Comparison of ENCODE assay signal across 7 cellular contexts in the genomic region with DNA sequence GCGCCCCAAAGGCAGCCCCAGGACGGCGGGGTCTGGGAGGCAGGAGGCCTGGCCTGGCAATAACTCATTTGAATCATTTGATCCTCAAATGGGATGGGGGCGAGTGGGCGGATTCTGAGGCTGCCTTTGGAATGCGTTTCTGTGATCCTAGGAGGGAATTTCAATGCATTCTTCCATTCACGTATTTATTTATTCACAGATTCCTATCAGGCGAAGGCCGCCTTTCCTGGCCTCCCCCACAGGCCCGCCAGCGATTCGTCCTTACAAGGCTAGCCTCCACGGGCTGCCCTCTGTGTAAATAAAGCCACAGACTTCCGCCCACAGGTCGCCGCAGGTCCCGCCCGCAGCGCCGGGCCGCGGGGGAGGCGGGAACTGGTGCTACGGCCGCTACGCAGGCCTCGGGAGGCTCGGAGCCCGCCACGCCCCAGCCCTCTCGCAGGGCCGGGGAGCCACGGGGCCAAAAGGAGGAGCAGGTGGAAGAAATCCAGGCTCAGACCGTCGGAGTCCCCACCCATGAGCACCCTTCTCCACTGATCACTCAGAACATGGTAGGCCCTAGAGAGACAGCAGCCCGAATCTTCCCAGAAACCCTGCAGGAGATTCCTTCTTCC.
DNase-seq lines count a peak whose midpoint lies in the region; ATAC-seq and TF ChIP-seq lines count a peak whose summit lies in the region.

No MANE protein-coding gene starts in this region.

- H3K4me3 ChIP-seq in foreskin fibroblast (ENCODE audit: low read depth in 1 of 2, low read length in 2 of 2) = peak overlapping the region; percentile 53 to 64
- no peak overlapping the region for H3K4me3 ChIP-seq in neuron (ENCODE audit: low read length)
- H3K4me3 ChIP-seq in tibial artery = peak overlapping the region; percentile 62 to 69

- intact Hi-C loops in tibial artery (cut with DNase I; ENCODE audit: low total_unique reads) = loop anchor here (5.0 kb wide), 1 partner anchor 77 kb away; no protein-coding TSS in a partner anchor

- no peaks in the 10 kb centered on the region for H3K27me3 ChIP-seq in neuron (ENCODE audit: insufficient read depth, low read length)
- no peaks in the 10 kb centered on the region for H3K27me3 ChIP-seq in tibial artery

- H3K4me1 ChIP-seq in neuron (ENCODE audit: insufficient read depth, low read length) (peaks cover 4% of the 10 kb centered on the region), tibial artery (peaks cover 0 to 35% (median 12%) of the 10 kb centered on the region in 4 donors)

- H3K36me3 ChIP-seq in neuron (ENCODE audit: insufficient read depth, low read length) (no peaks in the 10 kb centered on the region), tibial artery (no peaks in the 10 kb centered on the region)

- DNase-seq in NOMO-1 treated with dmso at 0.1 percent for 144 hours (lab: John Stamatoyannopoulos, UW; ENCODE audit: unreplicated experiment) (peak; percentile 69), foreskin fibroblast (peak; percentile 85 to 89), tibial artery (peak; percentile 86 to 96)
- DNase-seq in activated effector memory CD4-positive, alpha-beta T cell treated with anti-CD3 and anti-CD28 coated beads, Interleukin-2, amount 50 U/mL, for 16 hours = peak; percentile 84

- no peak for TF ChIP-seq CTCF in foreskin fibroblast (IDR thresholded peaks at IDR 0.05; ENCODE audit: low read depth, low read length)
- no peak for TF ChIP-seq CTCF in tibial artery (IDR thresholded peaks at IDR 0.05)

- H3K27ac ChIP-seq in tibial artery = peak overlapping the region; percentile 84 to 86

- peak; percentile 49 for ATAC-seq in GM18520 (IDR thresholded peaks at IDR 0.05; ENCODE audit: unreplicated experiment)
- ATAC-seq in HG02884 (IDR thresholded peaks at IDR 0.05; ENCODE audit: unreplicated experiment) = peak; percentile 49

- H3K9me3 ChIP-seq in neuron (ENCODE audit: low read length) (no peaks in the 10 kb centered on the region), tibial artery (no peaks in the 10 kb centered on the region)

- H2AFZ ChIP-seq in neuron (ENCODE audit: low read depth, low read length) = peak overlapping the region; percentile 8
